Comparison of ENCODE assay signal across 8 cellular contexts in genomic region chr3:152202976-152203626, GRCh38.
DNase-seq lines count a peak whose midpoint lies in the region; ATAC-seq and TF ChIP-seq lines count a peak whose summit lies in the region.

No MANE protein-coding gene starts in this region.

- H3K27me3 ChIP-seq in muscle layer of duodenum (ENCODE audit: low read depth, low read length) (no peaks in the 10 kb centered on the region), HAP-1 (ENCODE audit: low read depth) (no peaks in the 10 kb centered on the region)

- in situ Hi-C loops in HAP-1 (cut with MboI; ENCODE audit: low sequenced_read_pairs), result no loop called here

- H3K4me3 ChIP-seq in GM12865 (ENCODE audit: low read depth, low read length), result peak overlapping the region; percentile 79
- H3K4me3 ChIP-seq in muscle layer of duodenum (ENCODE audit: low read depth in 1 of 2, low read length in 2 of 2), result peak overlapping the region; percentile 48 to 58
- no peak overlapping the region for H3K4me3 ChIP-seq in HAP-1

- H3K4me1 ChIP-seq in muscle layer of duodenum (ENCODE audit: control insufficient read depth in 1 of 2, insufficient read depth in 2 of 2, low read length in 2 of 2) (peaks cover 9 to 25% of the 10 kb centered on the region in 2 donors), HAP-1 (no peaks in the 10 kb centered on the region)

- ATAC-seq in HG02885 (IDR thresholded peaks at IDR 0.05; ENCODE audit: poor library complexity, unreplicated experiment) (peak; percentile 49), HG03280 (IDR thresholded peaks at IDR 0.05; ENCODE audit: unreplicated experiment) (no peak)
- ATAC-seq in activated CD8-positive, alpha-beta T cell treated with anti-CD3 and anti-CD28 coated beads, Interleukin-2, amount 10 ng/mL, durations not matched to agents 7 days and 5 days, result peak; percentile 40

- H3K27ac Mint-ChIP-seq in activated CD8-positive, alpha-beta T cell treated with anti-CD3 and anti-CD28 coated beads, Interleukin-2, amount 10 ng/mL, durations not matched to agents 7 days and 5 days, result peak overlapping the region; percentile 84

- H3K9me3 ChIP-seq in muscle layer of duodenum (ENCODE audit: control insufficient read depth in 1 of 2, low read length in 2 of 2) (no peaks in the 10 kb centered on the region), HAP-1 (no peaks in the 10 kb centered on the region)

- H3K36me3 ChIP-seq in muscle layer of duodenum (ENCODE audit: control insufficient read depth in 1 of 2, insufficient read depth in 2 of 2, low read length in 2 of 2) (no peaks in the 10 kb centered on the region), HAP-1 (replicated peaks) (no peaks in the 10 kb centered on the region)

- DNase-seq in GM12865 (ENCODE audit: low read depth) (peak; percentile 51), HAP-1 (ENCODE audit: low spot score in 2 of 2) (no peak), posterior vena cava (ENCODE audit: low spot score) (no peak), H4 (ENCODE audit: low spot score) (no peak)
- DNase-seq in activated CD8-positive, alpha-beta T cell treated with anti-CD3 and anti-CD28 coated beads, Interleukin-2, amount 10 ng/mL, durations not matched to agents 7 days and 5 days, result peak; percentile 48

- CTCF ChIA-PET in activated CD8-positive, alpha-beta T cell treated with anti-CD3 and anti-CD28 coated beads, Interleukin-2, amount 10 ng/mL, durations not matched to agents 7 days and 5 days (lab: Charles Lee), result interaction anchor here (1.1 to 3.2 kb wide), 10 partner anchors 15 to 78 kb away, joined by 3 to 24 read pairs (median 5); no protein-coding TSS in a partner anchor

- POLR2A ChIA-PET in activated CD8-positive, alpha-beta T cell treated with anti-CD3 and anti-CD28 coated beads, Interleukin-2, amount 10 ng/mL, durations not matched to agents 7 days and 5 days (lab: Charles Lee), result interaction anchor here (1.1 to 5.7 kb wide), 9 partner anchors 10 to 66 kb away, joined by 3 to 80 read pairs (median 8); partner anchors contain the start of gene MBNL1

- peak overlapping the region; percentile 82 for H3K4me3 Mint-ChIP-seq in activated CD8-positive, alpha-beta T cell treated with anti-CD3 and anti-CD28 coated beads, Interleukin-2, amount 10 ng/mL, durations not matched to agents 7 days and 5 days

- H3K36me3 Mint-ChIP-seq in activated CD8-positive, alpha-beta T cell treated with anti-CD3 and anti-CD28 coated beads, Interleukin-2, amount 10 ng/mL, durations not matched to agents 7 days and 5 days (ENCODE audit: low read depth), result peaks cover 7% of the 10 kb centered on the region

- peaks cover 69% of the 10 kb centered on the region for H3K4me1 Mint-ChIP-seq in activated CD8-positive, alpha-beta T cell treated with anti-CD3 and anti-CD28 coated beads, Interleukin-2, amount 10 ng/mL, durations not matched to agents 7 days and 5 days (ENCODE audit: low read depth)

- H3K9me3 Mint-ChIP-seq in activated CD8-positive, alpha-beta T cell treated with anti-CD3 and anti-CD28 coated beads, Interleukin-2, amount 10 ng/mL, durations not matched to agents 7 days and 5 days (ENCODE audit: insufficient read depth), result peaks cover 4% of the 10 kb centered on the region

- peak overlapping the region; percentile 96 for H3K27ac ChIP-seq in muscle layer of duodenum (ENCODE audit: low read length)

- intact Hi-C loops in posterior vena cava (cut with DNase I), result no loop called here

- H3K27me3 Mint-ChIP-seq in activated CD8-positive, alpha-beta T cell treated with anti-CD3 and anti-CD28 coated beads, Interleukin-2, amount 10 ng/mL, durations not matched to agents 7 days and 5 days (ENCODE audit: low read depth), result no peaks in the 10 kb centered on the region

- no peak for TF ChIP-seq CTCF in GM12865 (IDR thresholded peaks at IDR 0.05; ENCODE audit: insufficient read depth, low read depth, low read length, missing control alignments)

Comparison
In these comparisons a context has a peak if more than half of its experiments do, and no peak if none do; other contexts are left out.
1. DNase-seq: peak in GM12865 (single experiment) and activated CD8-positive, alpha-beta T cell treated with anti-CD3 and anti-CD28 coated beads, Interleukin-2, amount 10 ng/mL, durations not matched to agents 7 days and 5 days (single experiment); none in HAP-1 (0 of 2), posterior vena cava (single experiment) and H4 (single experiment).